8 cellular contexts compared by ENCODE assay signal in genomic region chr6:135179920-135180457, GRCh38. TPM values are rescaled to one million over a fixed set of nuclear protein-coding genes. Genes with fewer than 3 reads are reported as not detected.
DNase-seq lines count a peak whose midpoint lies in the region; ATAC-seq and TF ChIP-seq lines count a peak whose summit lies in the region.

No MANE protein-coding gene starts in this region.

- WGBS in right cardiac atrium = 23% methylated on average over 8 of the region's 8 CpGs

- H3K27ac ChIP-seq in right cardiac atrium (ENCODE audit: low read length) = no peak overlapping the region
- no peak overlapping the region for H3K27ac ChIP-seq in WERI-Rb-1
- no peak overlapping the region for H3K27ac ChIP-seq in iPS-20b (ENCODE audit: low read length)
- H3K27ac ChIP-seq in upper lobe of right lung = no peak overlapping the region

- H3K4me1 ChIP-seq in right cardiac atrium (ENCODE audit: control insufficient read depth, insufficient read depth, low read length) (peaks cover 5% of the 10 kb centered on the region), iPS-20b (ENCODE audit: insufficient read depth, low read length) (peaks cover 8% of the 10 kb centered on the region; the same call in 1 of the 2 replicates), upper lobe of right lung (peaks cover 25% of the 10 kb centered on the region)

- TF ChIP-seq CTCF in WERI-Rb-1 (IDR thresholded peaks at IDR 0.05; ENCODE audit: low read depth, low read length) (no peak), upper lobe of right lung (IDR thresholded peaks at IDR 0.05) (no peak)

- H3K4me3 ChIP-seq in right cardiac atrium (ENCODE audit: low read length) = peak overlapping the region; percentile 73
- peak overlapping the region; percentile 63 for H3K4me3 ChIP-seq in WERI-Rb-1 (ENCODE audit: low read depth, low read length)
- peak overlapping the region; percentile 48; the same call in 1 of the 2 replicates for H3K4me3 ChIP-seq in iPS-20b (ENCODE audit: low read length)
- H3K4me3 ChIP-seq in upper lobe of right lung = peak overlapping the region; percentile 63

- H3K36me3 ChIP-seq in WERI-Rb-1 (no peaks in the 10 kb centered on the region), iPS-20b (ENCODE audit: insufficient read depth, low read depth, low read length) (no peaks in the 10 kb centered on the region), upper lobe of right lung (no peaks in the 10 kb centered on the region)

- H3K9me3 ChIP-seq in right cardiac atrium (ENCODE audit: control insufficient read depth, low read length) = no peaks in the 10 kb centered on the region
- no peaks in the 10 kb centered on the region for H3K9me3 ChIP-seq in WERI-Rb-1 (ENCODE audit: severe bottlenecking)
- H3K9me3 ChIP-seq in iPS-20b (ENCODE audit: insufficient read depth, low read depth, low read length) = peaks cover 3% of the 10 kb centered on the region; the same call in 1 of the 2 replicates
- H3K9me3 ChIP-seq in upper lobe of right lung = no peaks in the 10 kb centered on the region

- H3K27me3 ChIP-seq in right cardiac atrium (ENCODE audit: control insufficient read depth, insufficient read depth) = no peaks in the 10 kb centered on the region
- H3K27me3 ChIP-seq in WERI-Rb-1 (ENCODE audit: insufficient read depth, low read depth, severe bottlenecking) = no peaks in the 10 kb centered on the region
- peaks cover 60% of the 10 kb centered on the region for H3K27me3 ChIP-seq in iPS-20b (ENCODE audit: insufficient read depth, low read length)
- H3K27me3 ChIP-seq in upper lobe of right lung = peaks cover 23% of the 10 kb centered on the region

- DNase-seq in right cardiac atrium (no peak), Right ventricle myocardium superior (no peak), WERI-Rb-1 (no peak), upper lobe of right lung (no peak), GF-D8 (lab: John Stamatoyannopoulos, UW) (no peak)

- H3K9ac ChIP-seq in iPS-20b (ENCODE audit: low read depth, low read length) = no peak overlapping the region; the same call in 1 of the 2 replicates

- intact Hi-C loops in right cardiac atrium (cut with DNase I) (no loop called here), Right ventricle myocardium superior (cut with DNase I) (no loop called here), upper lobe of right lung (cut with DNase I) (no loop called here)

- ATAC-seq in right cardiac atrium = no peak
- no peak for ATAC-seq in Right ventricle myocardium superior (ENCODE audit: poor library complexity)
- ATAC-seq in upper lobe of right lung = no peak
- no peak for ATAC-seq in HG03175 (IDR thresholded peaks at IDR 0.05; ENCODE audit: unreplicated experiment)
- ATAC-seq in GM19455 (IDR thresholded peaks at IDR 0.05; ENCODE audit: unreplicated experiment) = no peak

RNA-seq across cellular contexts. Expression of gene MYB, which starts 1.1 kb away (rescaled TPM):
- total RNA-seq in right cardiac atrium (under 1 TPM in 2 of 4 donors, not detected in 2; 0.12 to 0.14 TPM), Right ventricle myocardium superior (0.22 TPM), upper lobe of right lung (2.0 TPM)
- not detected for polyA plus RNA-seq in right cardiac atrium
